ENCODE assay signal across 8 cellular contexts in the genomic region with DNA sequence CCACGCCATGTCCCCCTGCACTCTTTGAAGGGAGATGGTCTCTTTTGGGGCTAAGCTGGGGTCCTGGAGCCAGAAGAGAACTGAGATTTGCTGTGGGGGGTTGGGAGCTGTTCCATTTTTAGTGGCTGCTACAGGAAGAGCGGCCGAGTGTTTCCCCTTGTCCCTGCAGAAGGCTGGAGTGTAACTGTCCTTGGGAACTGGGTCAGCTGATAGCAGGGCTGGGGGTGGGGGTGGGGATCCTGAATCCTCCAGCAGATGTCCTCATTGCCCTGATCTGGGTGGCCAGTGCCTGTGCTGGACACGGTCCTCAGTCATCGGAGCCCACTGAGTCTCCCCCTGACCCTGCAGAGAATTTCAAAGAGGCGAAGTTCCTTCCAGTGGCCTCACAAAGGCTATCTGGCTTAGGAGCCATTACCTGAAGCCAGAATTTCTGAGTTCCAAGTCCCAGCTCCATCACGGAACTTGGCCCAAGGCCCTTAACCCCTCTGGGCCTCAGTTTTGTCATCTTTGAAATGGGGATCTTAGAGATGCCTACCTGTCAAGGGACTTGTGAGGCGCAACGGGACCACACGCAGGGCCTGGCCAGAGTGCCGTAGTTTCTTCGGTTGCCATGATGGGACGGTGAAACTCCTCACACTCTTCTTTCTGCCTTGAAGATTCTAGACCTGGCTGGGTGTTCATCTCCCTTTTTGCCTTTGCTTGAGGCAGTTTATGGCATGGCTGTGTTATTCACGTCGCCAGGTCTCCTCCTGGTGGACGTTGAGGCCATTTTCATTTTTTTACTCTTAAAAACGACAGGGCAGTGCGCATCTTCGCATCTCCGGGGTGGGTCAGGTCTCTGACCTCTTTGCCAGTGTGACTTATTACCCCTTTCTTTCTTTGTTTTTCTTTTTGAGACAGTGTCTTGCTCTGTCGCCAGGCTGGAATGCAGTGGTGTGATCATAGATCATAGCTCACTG. TPM values are rescaled to one million over a fixed set of nuclear protein-coding genes. Genes with fewer than 3 reads are reported as not detected.
A peak's percentile ranks its signal among the peaks of the same experiment; 100 is the strongest.
DNase-seq lines count a peak whose midpoint lies in the region; ATAC-seq and TF ChIP-seq lines count a peak whose summit lies in the region.

No MANE protein-coding gene starts in this region.

- no peak overlapping the region for H3K4me3 ChIP-seq in fibroblast of the aortic adventitia (ENCODE audit: low read depth, low read length)

- peak; percentile 38 for DNase-seq in EL
- DNase-seq in fibroblast of the aortic adventitia (ENCODE audit: low read depth): peak; percentile 47
- DNase-seq in neural crest cell (ENCODE audit: low read depth, low spot score): no peak
- no peak for DNase-seq in activated gamma-delta T cell (lab: John Stamatoyannopoulos, UW)
- DNase-seq in NCI-H187 treated with DMSO at 0.1 percent for 48 hours (lab: John Stamatoyannopoulos, UW): no peak
- no peak for DNase-seq in NCI-H82 (lab: John Stamatoyannopoulos, UW)

- no peaks in the 10 kb centered on the region for H3K27me3 Mint-ChIP-seq in neural crest cell (ENCODE audit: low read depth)

- no peak overlapping the region for H3K4me3 Mint-ChIP-seq in neural crest cell

- peak; percentile 48 for ATAC-seq in SK-N-SH treated with all-trans-retinoic acid at 6 μM for 48 hours
- no peak for ATAC-seq in HG03460 (IDR thresholded peaks at IDR 0.05; ENCODE audit: unreplicated experiment)

- TF ChIP-seq CTCF in fibroblast of the aortic adventitia (IDR thresholded peaks at IDR 0.05; ENCODE audit: insufficient read depth, low read length) (peak; percentile 33), neural crest cell (conservative IDR thresholded peaks at IDR 0.05) (peak; percentile 43)

- H3K4me1 Mint-ChIP-seq in neural crest cell: peaks cover 15% of the 10 kb centered on the region

- H3K27ac Mint-ChIP-seq in neural crest cell (ENCODE audit: unreplicated experiment): peak overlapping the region; percentile 54

- H3K36me3 Mint-ChIP-seq in neural crest cell (ENCODE audit: low read depth): peaks cover 6% of the 10 kb centered on the region

- no peaks in the 10 kb centered on the region for H3K9me3 Mint-ChIP-seq in neural crest cell

TF ChIP-seq in SK-N-SH treated with all-trans-retinoic acid at 6 μM for 48 hours, 23 proteins besides CTCF, POLR2A, EP300 and RAD21:
- TF ChIP-seq SNAI2 (CRISPR knock-in tag; IDR thresholded peaks at IDR 0.05) (no peak), ZFP30 (CRISPR knock-in tag; IDR thresholded peaks at IDR 0.05) (no peak), OSR1 (CRISPR knock-in tag; IDR thresholded peaks at IDR 0.05) (no peak), CSDC2 (CRISPR knock-in tag; IDR thresholded peaks at IDR 0.05) (no peak), ZNF70 (CRISPR knock-in tag; IDR thresholded peaks at IDR 0.05) (no peak), ZNF565 (CRISPR knock-in tag; conservative IDR thresholded peaks at IDR 0.05; ENCODE audit: low read depth) (no peak), TCF4 (CRISPR knock-in tag; IDR thresholded peaks at IDR 0.05; ENCODE audit: borderline replicate concordance) (no peak)

RNA-seq across cellular contexts. Expression of gene DNM2, which starts 51.9 kb away (rescaled TPM):
- total RNA-seq in fibroblast of the aortic adventitia (ENCODE audit: low replicate concordance) (44.6 and 83.2 TPM in 2 replicates), neural crest cell (117 TPM in 2 replicates)

Comparison
In these comparisons a context has a peak if more than half of its experiments do, and no peak if none do; other contexts are left out.
1. DNase-seq: peak in EL (single experiment) and fibroblast of the aortic adventitia (single experiment); none in neural crest cell (single experiment), activated gamma-delta T cell (single experiment), NCI-H187 treated with DMSO at 0.1 percent for 48 hours (single experiment) and NCI-H82 (single experiment).